ENCODE assay signal across 17 cellular contexts in the genomic region with DNA sequence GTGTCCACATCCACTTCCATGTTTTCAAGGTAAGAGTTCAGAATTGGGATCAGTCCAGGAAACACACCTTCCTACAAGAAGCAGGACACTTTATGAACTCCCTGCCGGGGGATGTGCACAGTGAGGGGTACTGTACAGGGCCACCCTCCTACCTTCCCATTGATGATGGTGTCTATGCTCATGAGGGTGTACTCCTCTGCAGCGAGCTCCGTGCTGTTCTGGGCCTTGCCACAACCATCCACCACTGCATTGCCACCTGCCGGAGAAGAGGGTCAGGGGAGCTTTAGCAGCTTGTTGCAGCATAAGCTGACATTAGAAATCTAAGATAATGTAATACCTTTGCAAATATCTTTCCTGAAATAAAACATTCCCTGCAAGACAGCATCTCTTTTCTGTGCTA.
"Had no signal": no experiment of that assay in that cellular context is flagged by ENCODE, and none has a peak within 500 bp of the region (broad histone marks: within the 10 kb centered on the region; RNA-seq: fewer than 3 reads in every experiment).

No MANE protein-coding gene starts in this region.

- H3K4me3 ChIP-seq: SJSA1, SK-N-MC had no signal

- DNase-seq: KBM-7, MV-4-11, NCI-H1092, NCI-H1105 treated with DMSO at 0.1 percent for 48 hours, NCI-H1417 treated with DMSO at 0.1 percent for 48 hours, NCI-H146, NCI-H1694 treated with DMSO at 0.1 percent for 48 hours, NCI-H1930, NCI-H2081, NCI-H2107, NCI-H2227 treated with DMSO at 0.1 percent for 48 hours, NCI-H526, Right ventricle myocardium superior, RPMI8226, SIG-M5 had no signal

- H3K27me3 ChIP-seq: SJSA1 had no signal

- H3K9me3 ChIP-seq: SJSA1 had no signal

- H3K27ac ChIP-seq: SJSA1, SK-N-MC had no signal
